27 cellular contexts compared by ENCODE assay signal in genomic region chr2:161522796-161523195, GRCh38.
"Had no signal": no experiment of that assay in that cellular context is flagged by ENCODE, and none has a peak within 500 bp of the region (broad histone marks: within the 10 kb centered on the region; RNA-seq: fewer than 3 reads in every experiment).

No MANE protein-coding gene starts in this region.

- FAIRE-seq: urothelium cell line had no signal

- H3K9me3 ChIP-seq: testis, thyroid gland, transverse colon, upper lobe of right lung, vagina had no signal

- H3K4me1 ChIP-seq: stomach, suprapubic skin, testis, thyroid gland, tibial artery, tibial nerve, transverse colon, upper lobe of left lung, upper lobe of right lung, uterus, vagina had no signal

- H3K27me3 ChIP-seq: stomach, suprapubic skin, testis, thyroid gland, tibial artery, tibial nerve, transverse colon, upper lobe of left lung, upper lobe of right lung, uterus, vagina had no signal

- H3K4me3 ChIP-seq: stomach, suprapubic skin, testis, thoracic aorta, thyroid gland, tibial artery, tibial nerve, transverse colon, upper lobe of left lung, upper lobe of right lung, uterus, vagina had no signal

- DNase-seq: stimulated activated CD4-positive, alpha-beta T cell treated with anti-CD3 and anti-CD28 coated beads, Interleukin-2, amount 100 ng/mL, for 48 hours; stimulated activated CD4-positive, alpha-beta T cell treated with anti-CD3 and anti-CD28 coated beads, Interleukin-4, amount 100 ng/mL, for 1 hour; stimulated activated CD4-positive, alpha-beta T cell treated with anti-CD3 and anti-CD28 coated beads, Interleukin-4, amount 100 ng/mL, for 24 hours; stimulated activated CD4-positive, alpha-beta T cell treated with anti-CD3 and anti-CD28 coated beads, Interleukin-4, amount 100 ng/mL, for 4 hours; stimulated activated CD8-positive, alpha-beta memory T cell treated with anti-CD3 and anti-CD28 coated beads, Interleukin-4, amount 100 ng/mL, for 48 hours; stimulated activated naive B cell treated with anti-CD40 and anti-IgM and Interleukin-4, amounts not matched to agents 10 μg/mL and 1 μg/mL and 100 μg/mL, for 72 hours; stimulated activated naive CD4-positive, alpha-beta T cell; stimulated activated naive CD4-positive, alpha-beta T cell treated with Interleukin-2 at 50 U/mL for 16 hours; stimulated activated naive CD8-positive, alpha-beta T cell treated with anti-CD3 and anti-CD28 coated beads, Interleukin-15, amount 100 ng/mL, for 72 hours; stimulated activated naive CD8-positive, alpha-beta T cell treated with anti-CD3 and anti-CD28 coated beads, Interleukin-15, Interleukin-2, amounts not matched to agents 100 U/mL and 50 U/mL, for 24 hours; stomach; substantia nigra; testis; thyroid gland; tibial artery; transverse colon; trophoblast cell; upper lobe of left lung; upper lobe of right lung; uterus had no signal

- H3K36me3 ChIP-seq: stomach, suprapubic skin, thoracic aorta, thyroid gland, tibial artery, tibial nerve, transverse colon, upper lobe of left lung, upper lobe of right lung, uterus, vagina had no signal

- H3K27ac ChIP-seq: stomach, suprapubic skin, testis, thoracic aorta, thyroid gland, tibial artery, tibial nerve, transverse colon, upper lobe of left lung, upper lobe of right lung, uterus, vagina had no signal

- ATAC-seq: stimulated activated effector memory CD8-positive, alpha-beta T cell treated with anti-CD3 and anti-CD28 coated beads, Interleukin-12 subunit alpha, Interleukin-12 subunit beta, amount 100 ng/mL, for 72 hours; stimulated activated memory B cell treated with anti-CD40 and anti-IgM and Interleukin-4, amounts not matched to agents 10 μg/mL and 1 μg/mL and 100 μg/mL, for 72 hours; stimulated activated naive B cell treated with anti-CD40 and anti-IgM and Interleukin-4, amounts not matched to agents 10 μg/mL and 1 μg/mL and 100 μg/mL, for 72 hours; stimulated activated naive CD8-positive, alpha-beta T cell treated with anti-CD3 and anti-CD28 coated beads, Interleukin-15, amount 100 ng/mL, for 72 hours; stimulated activated naive CD8-positive, alpha-beta T cell treated with anti-CD3 and anti-CD28 coated beads, Interleukin-15, Interleukin-2, amounts not matched to agents 100 U/mL and 50 U/mL, for 24 hours; upper lobe of right lung had no signal
